Comparison of ENCODE assay signal across 7 cellular contexts in the genomic region with DNA sequence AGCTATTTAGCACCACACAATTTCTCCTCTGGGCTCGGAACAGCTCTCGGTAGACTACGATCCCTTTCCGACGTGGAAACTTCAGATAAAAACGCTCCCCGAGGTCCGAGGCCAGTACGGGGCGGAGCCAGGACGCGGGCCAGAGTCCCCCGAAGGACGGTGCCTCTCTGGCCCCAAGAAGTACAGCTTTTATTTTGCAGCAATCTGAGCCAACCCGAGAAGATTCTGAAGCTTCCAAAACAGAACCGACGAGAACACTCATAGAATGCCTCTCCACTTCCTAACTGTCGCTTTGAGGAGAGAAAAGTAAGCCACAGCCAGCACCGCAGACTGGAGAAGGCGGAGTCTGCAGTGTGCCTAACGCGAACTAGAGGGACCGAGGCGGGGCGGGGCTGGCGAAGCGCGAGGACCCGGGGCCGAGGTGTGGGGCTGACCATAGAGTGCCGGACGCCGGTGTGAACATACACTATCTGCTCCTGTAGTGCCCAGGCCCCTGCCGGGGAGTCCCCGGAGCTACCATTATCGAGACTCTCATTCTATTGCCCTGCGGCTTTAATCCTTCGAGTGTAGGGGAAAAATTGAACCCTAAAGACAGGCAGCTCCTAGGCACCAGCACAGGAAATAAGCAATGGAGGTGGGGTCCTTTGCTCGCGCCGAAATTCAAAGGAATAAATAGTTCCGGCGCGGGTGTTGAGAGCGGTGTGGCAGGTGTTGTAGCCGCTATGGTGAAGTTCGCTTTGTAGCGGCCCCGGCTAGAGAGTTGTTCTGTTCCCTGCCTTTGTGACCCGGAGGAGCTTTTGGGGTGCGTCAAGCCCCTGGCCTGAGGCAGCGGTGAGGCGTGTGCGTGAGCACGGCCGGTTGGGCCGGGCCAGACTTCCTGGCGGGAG.
DNase-seq lines count a peak whose midpoint lies in the region; ATAC-seq and TF ChIP-seq lines count a peak whose summit lies in the region.

A gene (plus strand): TSS at position 663 of the 887 bp plus-strand sequence. CDS start 1,076 bp downstream, outside the sequence.

- H3K4me3 ChIP-seq in astrocyte of the spinal cord (ENCODE audit: low read depth, low read length) (peak within 1 kb of the TSS; percentile 80), retinal pigment epithelial cell (ENCODE audit: low read length) (peak within 1 kb of the TSS; percentile 85)

- ATAC-seq in GM18508 (IDR thresholded peaks at IDR 0.05; ENCODE audit: insufficient read depth, unreplicated experiment) (peak; percentile 80), HG03025 (IDR thresholded peaks at IDR 0.05; ENCODE audit: low FRiP score, unreplicated experiment) (peak; percentile 91)

- in situ Hi-C loops in astrocyte of the spinal cord (cut with HindIII; ENCODE audit: low sequenced_read_pairs) = no loop called here

- DNase-seq in NCI-H2081 (lab: John Stamatoyannopoulos, UW) (peak; percentile 91 to 93), T1000 (lab: John Stamatoyannopoulos, UW) (peak; percentile 88), astrocyte of the spinal cord (ENCODE audit: low read depth, low spot score) (peak; percentile 95), hypothalamus (lab: John Stamatoyannopoulos, UW) (peak; percentile 45 to 95 (median 84)), retinal pigment epithelial cell (ENCODE audit: low read depth) (peak; percentile 69)

- TF ChIP-seq CTCF in astrocyte of the spinal cord (IDR thresholded peaks at IDR 0.05; ENCODE audit: low read depth, low read length) = no peak
- no peak for TF ChIP-seq CTCF in retinal pigment epithelial cell (conservative IDR thresholded peaks at IDR 0.05; ENCODE audit: low read depth, low read length)

Comparison
In these comparisons a context has a peak if more than half of its experiments do, and no peak if none do; other contexts are left out.
1. Peak in every context shown above with its lines: DNase-seq, ATAC-seq and H3K4me3 ChIP-seq.